Comparison of ENCODE assay signal across 1 cellular context in the genomic region with DNA sequence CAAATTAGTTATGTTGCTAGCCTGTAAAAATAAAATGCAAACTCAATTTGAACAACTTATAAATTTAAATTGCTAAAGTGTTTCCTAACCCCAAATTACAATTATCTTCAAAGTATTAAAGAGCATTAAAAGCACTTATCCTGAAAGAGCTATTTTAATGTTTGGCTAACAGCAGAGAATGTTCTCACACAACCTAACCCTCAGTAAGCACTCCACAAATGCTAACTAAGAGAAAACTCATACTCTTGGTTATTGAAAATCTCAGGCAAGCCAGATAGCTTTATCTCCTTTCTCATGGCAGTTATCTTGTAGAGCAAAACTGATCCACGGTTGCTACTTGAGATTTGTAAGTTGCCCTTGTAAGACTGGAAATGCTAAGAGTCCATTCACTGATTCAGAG.
TF ChIP-seq lines count a peak whose summit lies in the region.

No MANE protein-coding gene starts in this region.

TF ChIP-seq in HepG2, 621 proteins besides CTCF, POLR2A, EP300 and RAD21:
- TF ChIP-seq, protein P1, sequence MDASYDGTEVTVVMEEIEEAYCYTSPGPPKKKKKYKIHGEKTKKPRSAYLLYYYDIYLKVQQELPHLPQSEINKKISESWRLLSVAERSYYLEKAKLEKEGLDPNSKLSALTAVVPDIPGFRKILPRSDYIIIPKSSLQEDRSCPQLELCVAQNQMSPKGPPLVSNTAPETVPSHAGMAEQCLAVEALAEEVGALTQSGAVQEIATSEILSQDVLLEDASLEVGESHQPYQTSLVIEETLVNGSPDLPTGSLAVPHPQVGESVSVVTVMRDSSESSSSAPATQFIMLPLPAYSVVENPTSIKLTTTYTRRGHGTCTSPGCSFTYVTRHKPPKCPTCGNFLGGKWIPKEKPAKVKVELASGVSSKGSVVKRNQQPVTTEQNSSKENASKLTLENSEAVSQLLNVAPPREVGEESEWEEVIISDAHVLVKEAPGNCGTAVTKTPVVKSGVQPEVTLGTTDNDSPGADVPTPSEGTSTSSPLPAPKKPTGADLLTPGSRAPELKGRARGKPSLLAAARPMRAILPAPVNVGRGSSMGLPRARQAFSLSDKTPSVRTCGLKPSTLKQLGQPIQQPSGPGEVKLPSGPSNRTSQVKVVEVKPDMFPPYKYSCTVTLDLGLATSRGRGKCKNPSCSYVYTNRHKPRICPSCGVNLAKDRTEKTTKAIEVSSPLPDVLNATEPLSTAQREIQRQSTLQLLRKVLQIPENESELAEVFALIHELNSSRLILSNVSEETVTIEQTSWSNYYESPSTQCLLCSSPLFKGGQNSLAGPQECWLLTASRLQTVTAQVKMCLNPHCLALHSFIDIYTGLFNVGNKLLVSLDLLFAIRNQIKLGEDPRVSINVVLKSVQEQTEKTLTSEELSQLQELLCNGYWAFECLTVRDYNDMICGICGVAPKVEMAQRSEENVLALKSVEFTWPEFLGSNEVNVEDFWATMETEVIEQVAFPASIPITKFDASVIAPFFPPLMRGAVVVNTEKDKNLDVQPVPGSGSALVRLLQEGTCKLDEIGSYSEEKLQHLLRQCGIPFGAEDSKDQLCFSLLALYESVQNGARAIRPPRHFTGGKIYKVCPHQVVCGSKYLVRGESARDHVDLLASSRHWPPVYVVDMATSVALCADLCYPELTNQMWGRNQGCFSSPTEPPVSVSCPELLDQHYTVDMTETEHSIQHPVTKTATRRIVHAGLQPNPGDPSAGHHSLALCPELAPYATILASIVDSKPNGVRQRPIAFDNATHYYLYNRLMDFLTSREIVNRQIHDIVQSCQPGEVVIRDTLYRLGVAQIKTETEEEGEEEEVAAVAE (CRISPR knock-in tag; IDR thresholded peaks at IDR 0.05; ENCODE audit: borderline replicate concordance), result peak; percentile 7; the same call in 1 of the 2 replicates
- TF ChIP-seq, protein P2, sequence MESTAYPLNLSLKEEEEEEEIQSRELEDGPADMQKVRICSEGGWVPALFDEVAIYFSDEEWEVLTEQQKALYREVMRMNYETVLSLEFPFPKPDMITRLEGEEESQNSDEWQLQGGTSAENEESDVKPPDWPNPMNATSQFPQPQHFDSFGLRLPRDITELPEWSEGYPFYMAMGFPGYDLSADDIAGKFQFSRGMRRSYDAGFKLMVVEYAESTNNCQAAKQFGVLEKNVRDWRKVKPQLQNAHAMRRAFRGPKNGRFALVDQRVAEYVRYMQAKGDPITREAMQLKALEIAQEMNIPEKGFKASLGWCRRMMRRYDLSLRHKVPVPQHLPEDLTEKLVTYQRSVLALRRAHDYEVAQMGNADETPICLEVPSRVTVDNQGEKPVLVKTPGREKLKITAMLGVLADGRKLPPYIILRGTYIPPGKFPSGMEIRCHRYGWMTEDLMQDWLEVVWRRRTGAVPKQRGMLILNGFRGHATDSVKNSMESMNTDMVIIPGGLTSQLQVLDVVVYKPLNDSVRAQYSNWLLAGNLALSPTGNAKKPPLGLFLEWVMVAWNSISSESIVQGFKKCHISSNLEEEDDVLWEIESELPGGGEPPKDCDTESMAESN (CRISPR knock-in tag; conservative IDR thresholded peaks at IDR 0.05), result 0 out of 2 replicates have a peak, but pooled peaks have one; percentile 18
- TF ChIP-seq ZNF552 (CRISPR knock-in tag; IDR thresholded peaks at IDR 0.05; ENCODE audit: borderline replicate concordance) (no peak; the same call in 1 of the 2 replicates), ZBTB8A (CRISPR knock-in tag; IDR thresholded peaks at IDR 0.05; ENCODE audit: borderline replicate concordance, low read depth) (no peak)
- TF ChIP-seq, protein P3, sequence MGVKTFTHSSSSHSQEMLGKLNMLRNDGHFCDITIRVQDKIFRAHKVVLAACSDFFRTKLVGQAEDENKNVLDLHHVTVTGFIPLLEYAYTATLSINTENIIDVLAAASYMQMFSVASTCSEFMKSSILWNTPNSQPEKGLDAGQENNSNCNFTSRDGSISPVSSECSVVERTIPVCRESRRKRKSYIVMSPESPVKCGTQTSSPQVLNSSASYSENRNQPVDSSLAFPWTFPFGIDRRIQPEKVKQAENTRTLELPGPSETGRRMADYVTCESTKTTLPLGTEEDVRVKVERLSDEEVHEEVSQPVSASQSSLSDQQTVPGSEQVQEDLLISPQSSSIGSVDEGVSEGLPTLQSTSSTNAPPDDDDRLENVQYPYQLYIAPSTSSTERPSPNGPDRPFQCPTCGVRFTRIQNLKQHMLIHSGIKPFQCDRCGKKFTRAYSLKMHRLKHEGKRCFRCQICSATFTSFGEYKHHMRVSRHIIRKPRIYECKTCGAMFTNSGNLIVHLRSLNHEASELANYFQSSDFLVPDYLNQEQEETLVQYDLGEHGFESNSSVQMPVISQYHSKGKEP (CRISPR knock-in tag; IDR thresholded peaks at IDR 0.05), result 0 out of 2 replicates have a peak, but pooled peaks have one; percentile 8
